ENCODE assay signal across 8 cellular contexts in genomic region chr13:35164324-35164932, GRCh38.
DNase-seq lines count a peak whose midpoint lies in the region; ATAC-seq, FAIRE-seq and TF ChIP-seq lines count a peak whose summit lies in the region.

No MANE protein-coding gene starts in this region.

- H3K4me1 Mint-ChIP-seq in chondrocyte (ENCODE audit: low read depth), result no peaks in the 10 kb centered on the region

- H3K27ac Mint-ChIP-seq in chondrocyte (ENCODE audit: unreplicated experiment), result no peak overlapping the region

- H3K27me3 Mint-ChIP-seq in chondrocyte (ENCODE audit: low read depth), result no peaks in the 10 kb centered on the region

- peak; percentile 67 for ATAC-seq in GM21381 (IDR thresholded peaks at IDR 0.05; ENCODE audit: unreplicated experiment)
- ATAC-seq in HG03469 (IDR thresholded peaks at IDR 0.05; ENCODE audit: unreplicated experiment), result peak; percentile 57

- H3K4me3 Mint-ChIP-seq in chondrocyte (ENCODE audit: unreplicated experiment), result no peak overlapping the region

- H3K36me3 Mint-ChIP-seq in chondrocyte (ENCODE audit: low read depth), result no peaks in the 10 kb centered on the region

- TF ChIP-seq CTCF in chondrocyte (IDR thresholded peaks at IDR 0.05), result peak; percentile 93

- peak; percentile 98 for FAIRE-seq in G401.6 (lab: Jason Lieb, UNC)

- peak; percentile 72 for DNase-seq in NCI-H82 (lab: John Stamatoyannopoulos, UW)
- no peak for DNase-seq in chondrocyte (ENCODE audit: low spot score)
- peak; percentile 57 for DNase-seq in medulla oblongata (ENCODE audit: extremely low spot score)
- no peak for DNase-seq in stimulated activated naive CD4-positive, alpha-beta T cell treated with Interleukin-2 at 50 U/mL for 16 hours (lab: John Stamatoyannopoulos, UW)
- DNase-seq in stimulated activated CD4-positive, alpha-beta T cell treated with anti-CD3 and anti-CD28 coated beads, Interleukin-2, amount 100 ng/mL, for 24 hours, result no peak

- H3K9me3 Mint-ChIP-seq in chondrocyte (ENCODE audit: low read depth), result no peaks in the 10 kb centered on the region

Comparison
In these comparisons a context has a peak if more than half of its experiments do, and no peak if none do; other contexts are left out.
1. DNase-seq: peak in NCI-H82 (single experiment) and medulla oblongata (single experiment); none in chondrocyte (single experiment), stimulated activated naive CD4-positive, alpha-beta T cell treated with Interleukin-2 at 50 U/mL for 16 hours (single experiment) and stimulated activated CD4-positive, alpha-beta T cell treated with anti-CD3 and anti-CD28 coated beads, Interleukin-2, amount 100 ng/mL, for 24 hours (0 of 2).